16 cellular contexts compared by ENCODE assay signal in the genomic region with DNA sequence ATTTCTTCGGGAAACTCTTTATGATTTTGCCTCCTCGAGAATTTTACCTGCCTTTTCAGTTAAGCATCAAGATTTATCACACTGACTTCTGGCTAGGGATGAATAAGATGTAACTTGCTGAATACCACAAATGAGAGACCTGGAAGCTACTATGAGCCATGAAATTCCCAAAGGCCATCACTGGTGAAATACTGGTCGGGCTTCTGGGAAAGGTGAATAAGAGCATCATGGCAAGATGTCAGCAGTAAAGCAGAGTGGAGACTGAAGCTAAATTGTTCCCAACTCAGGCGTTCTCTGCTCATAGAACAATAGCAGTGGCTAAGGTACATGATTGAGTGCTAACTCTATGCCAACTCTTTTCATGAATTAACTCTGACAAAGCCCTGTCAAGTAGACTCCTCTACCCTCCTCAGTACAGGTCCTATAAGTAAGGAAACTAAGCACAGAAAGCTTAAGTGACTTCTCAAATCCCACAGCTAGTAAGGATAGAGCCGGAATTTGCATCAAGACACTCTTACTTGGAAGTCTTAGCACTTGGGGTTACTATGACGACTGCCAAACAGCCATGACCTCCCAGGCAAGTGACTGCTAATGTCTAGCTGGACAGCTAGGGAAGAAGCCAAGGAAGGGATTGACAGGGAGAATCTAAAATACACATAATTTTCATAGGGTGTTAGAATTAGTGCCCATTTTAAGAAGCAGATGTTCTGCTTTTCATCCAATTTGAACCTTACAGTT. TPM values are rescaled to one million over a fixed set of nuclear protein-coding genes. Genes with fewer than 3 reads are reported as not detected.
DNase-seq lines count a peak whose midpoint lies in the region; ATAC-seq and TF ChIP-seq lines count a peak whose summit lies in the region.
"Had no signal": no experiment of that assay in that cellular context is flagged by ENCODE, and none has a peak within 500 bp of the region (broad histone marks: within the 10 kb centered on the region; RNA-seq: fewer than 3 reads in every experiment).

No MANE protein-coding gene starts in this region.

- TF ChIP-seq CTCF in mucosa of descending colon (IDR thresholded peaks at IDR 0.05), result no peak

- H3K9me3 Mint-ChIP-seq in activated naive CD4-positive, alpha-beta T cell treated with anti-CD3 and anti-CD28 coated beads, Interleukin-2, amount 10 ng/mL, durations not matched to agents 7 days and 5 days, result no peaks in the 10 kb centered on the region
- peaks cover 0 to 12% (median 7%) of the 10 kb centered on the region in 8 donors for H3K9me3 Mint-ChIP-seq in CD4-positive, alpha-beta memory T cell

- H3K27me3 ChIP-seq in Karpas-422 (ENCODE audit: low read length), result peaks cover 3% of the 10 kb centered on the region; the same call in 1 of the 2 replicates
- H3K27me3 ChIP-seq in CD4-positive, alpha-beta memory T cell (ENCODE audit: insufficient read depth, low read length), result no peaks in the 10 kb centered on the region

- H3K9me2 ChIP-seq in Karpas-422 (replicated peaks; ENCODE audit: insufficient read depth, low read length), result no peaks in the 10 kb centered on the region; the same call in 1 of the 2 replicates

- H3K4me1 ChIP-seq in Karpas-422 (ENCODE audit: low read length) (peaks cover 16% of the 10 kb centered on the region), mucosa of descending colon (ENCODE audit: low read depth) (no peaks in the 10 kb centered on the region)
- no peaks in the 10 kb centered on the region for H3K4me1 ChIP-seq in CD4-positive, alpha-beta memory T cell (ENCODE audit: insufficient read depth, low read length)

- no peaks in the 10 kb centered on the region for H4K20me1 ChIP-seq in Karpas-422 (ENCODE audit: insufficient read depth, low read depth, low read length)

- H3K36me3 Mint-ChIP-seq in activated naive CD4-positive, alpha-beta T cell treated with anti-CD3 and anti-CD28 coated beads, Interleukin-2, amount 10 ng/mL, durations not matched to agents 7 days and 5 days, result no peaks in the 10 kb centered on the region
- H3K36me3 Mint-ChIP-seq in CD4-positive, alpha-beta memory T cell, result no peaks in the 10 kb centered on the region
- H3K36me3 Mint-ChIP-seq: IgD-negative memory B cell had no signal

- H3K27ac Mint-ChIP-seq in activated naive CD4-positive, alpha-beta T cell treated with anti-CD3 and anti-CD28 coated beads, Interleukin-2, amount 10 ng/mL, durations not matched to agents 7 days and 5 days, result no peak overlapping the region
- H3K27ac Mint-ChIP-seq in CD4-positive, alpha-beta memory T cell, result no peak overlapping the region
- H3K27ac Mint-ChIP-seq: IgD-negative memory B cell had no signal

- peak overlapping the region; percentile 9 for H3K4me2 ChIP-seq in Karpas-422 (ENCODE audit: low read depth, low read length, poor library complexity, severe bottlenecking)
- H3K4me2 ChIP-seq: PC-9 had no signal

- CTCF ChIA-PET in activated naive CD4-positive, alpha-beta T cell treated with anti-CD3 and anti-CD28 coated beads, Interleukin-2, amount 10 ng/mL, durations not matched to agents 7 days and 5 days (lab: Charles Lee), result no interaction called here
- CTCF ChIA-PET in CD4-positive, alpha-beta memory T cell (lab: Charles Lee; ENCODE audit: partially characterized antibody), result no interaction called here

- DNase-seq in ELF-1 (ENCODE audit: low read depth, low spot score), result peak; percentile 48
- DNase-seq in Karpas-422, result no peak
- no peak for DNase-seq in mucosa of descending colon
- DNase-seq in stimulated activated CD4-positive, alpha-beta T cell treated with anti-CD3 and anti-CD28 coated beads, Interleukin-4, amount 100 ng/mL, for 4 hours, result no peak
- no peak for DNase-seq in activated naive CD4-positive, alpha-beta T cell treated with anti-CD3 and anti-CD28 coated beads, Interleukin-2, amount 10 ng/mL, durations not matched to agents 7 days and 5 days
- no peak for DNase-seq in CD4-positive, alpha-beta memory T cell
- DNase-seq: AML-193, Calu3, HCEC 1CT, MV-4-11, NCI-H1436 treated with DMSO at 0.1 percent for 48 hours, PC-9 had no signal

- H3K27me3 Mint-ChIP-seq in activated naive CD4-positive, alpha-beta T cell treated with anti-CD3 and anti-CD28 coated beads, Interleukin-2, amount 10 ng/mL, durations not matched to agents 7 days and 5 days, result no peaks in the 10 kb centered on the region
- H3K27me3 Mint-ChIP-seq in CD4-positive, alpha-beta memory T cell, result no peaks in the 10 kb centered on the region
- H3K27me3 Mint-ChIP-seq: IgD-negative memory B cell had no signal

- H3K36me3 ChIP-seq in Karpas-422 (ENCODE audit: insufficient read depth, low read length) (no peaks in the 10 kb centered on the region), mucosa of descending colon (ENCODE audit: low read depth) (peaks cover 5% of the 10 kb centered on the region)
- no peaks in the 10 kb centered on the region for H3K36me3 ChIP-seq in CD4-positive, alpha-beta memory T cell (ENCODE audit: insufficient read depth, low read length)

- no peaks in the 10 kb centered on the region for H3K79me2 ChIP-seq in Karpas-422 (ENCODE audit: low read length)

- no peaks in the 10 kb centered on the region for H3K4me1 Mint-ChIP-seq in activated naive CD4-positive, alpha-beta T cell treated with anti-CD3 and anti-CD28 coated beads, Interleukin-2, amount 10 ng/mL, durations not matched to agents 7 days and 5 days
- H3K4me1 Mint-ChIP-seq in CD4-positive, alpha-beta memory T cell, result no peaks in the 10 kb centered on the region
- H3K4me1 Mint-ChIP-seq: IgD-negative memory B cell had no signal

- H3K9ac ChIP-seq in Karpas-422 (ENCODE audit: low read length), result no peak overlapping the region

- H2AFZ ChIP-seq in Karpas-422 (ENCODE audit: low read length), result peak overlapping the region; percentile 86
- H2AFZ ChIP-seq: PC-9 had no signal

- intact Hi-C loops in mucosa of descending colon (cut with DNase I, micrococcal nuclease), result no loop called here
- intact Hi-C loops in CD4-positive, alpha-beta memory T cell (cut with micrococcal nuclease), result no loop called here

- H3K4me3 ChIP-seq in Karpas-422 (ENCODE audit: low read length), result no peak overlapping the region
- no peak overlapping the region for H3K4me3 ChIP-seq in mucosa of descending colon
- H3K4me3 ChIP-seq in CD4-positive, alpha-beta memory T cell (ENCODE audit: low read length in 2 of 2), result no peak overlapping the region
- H3K4me3 ChIP-seq: PC-9, SK-N-MC had no signal

- no peak overlapping the region for H3K27ac ChIP-seq in Karpas-422 (ENCODE audit: low read length)
- no peak overlapping the region for H3K27ac ChIP-seq in CD4-positive, alpha-beta memory T cell (ENCODE audit: low read depth, low read length)
- H3K27ac ChIP-seq: PC-9, SK-N-MC had no signal

- ATAC-seq in esophagus mucosa, result peak; percentile 30
- peak; percentile 18 for ATAC-seq in mucosa of descending colon
- no peak for ATAC-seq in GM18873 (IDR thresholded peaks at IDR 0.05; ENCODE audit: low FRiP score, unreplicated experiment)

- H3K9me3 ChIP-seq in Karpas-422 (ENCODE audit: low read length) (no peaks in the 10 kb centered on the region), mucosa of descending colon (no peaks in the 10 kb centered on the region)
- H3K9me3 ChIP-seq in CD4-positive, alpha-beta memory T cell (ENCODE audit: control insufficient read depth in 1 of 2, low read length in 2 of 2), result no peaks in the 10 kb centered on the region

- H3K4me3 Mint-ChIP-seq in activated naive CD4-positive, alpha-beta T cell treated with anti-CD3 and anti-CD28 coated beads, Interleukin-2, amount 10 ng/mL, durations not matched to agents 7 days and 5 days, result no peak overlapping the region
- H3K4me3 Mint-ChIP-seq in CD4-positive, alpha-beta memory T cell, result no peak overlapping the region
- H3K4me3 Mint-ChIP-seq: IgD-negative memory B cell had no signal

- POLR2A ChIA-PET in CD4-positive, alpha-beta memory T cell (lab: Charles Lee; ENCODE audit: partially characterized antibody), result no interaction called here

RNA-seq across cellular contexts. Expression of gene DSC3, which starts 22.7 kb away (rescaled TPM):
- 0.04 and 0.22 TPM in 2 replicates for total RNA-seq in Karpas-422 (2014; rRNA removed; shearing (Covaris generic); ENCODE audit: low replicate concordance)
- total RNA-seq in esophagus mucosa (319 TPM), mucosa of descending colon (under 1 TPM in 2 of 3 donors, not detected in 1; 0.19 to 0.61 TPM)
- not detected for total RNA-seq in CD4-positive, alpha-beta memory T cell
- not detected for polyA plus RNA-seq in CD4-positive, alpha-beta memory T cell
- total RNA-seq: PC-9 had no signal
- polyA plus RNA-seq: IgD-negative memory B cell had no signal

RNA-seq across cellular contexts. Expression of gene DSC2, which starts 37.0 kb away (rescaled TPM):
- total RNA-seq in Karpas-422 (2014; rRNA removed; shearing (Covaris generic); ENCODE audit: low replicate concordance), result not detected in 2 replicates
- total RNA-seq in esophagus mucosa, result 434 TPM
- 100 to 1,000 TPM in 2 of 3 donors, 10 to 100 TPM in 1; 78.3 to 222 (median 141) TPM for total RNA-seq in mucosa of descending colon
- not detected for total RNA-seq in CD4-positive, alpha-beta memory T cell
- polyA plus RNA-seq in CD4-positive, alpha-beta memory T cell, result not detected
- polyA plus RNA-seq: IgD-negative memory B cell had no signal

Comparison
In these comparisons a context has a peak if more than half of its experiments do, and no peak if none do; other contexts are left out.
1. RNA of gene DSC3, which starts 22.7 kb away (total RNA-seq): 319 TPM in esophagus mucosa (single experiment); 0.04 to 0.22 TPM in Karpas-422, 0.19 to 0.61 TPM in mucosa of descending colon and not detected in CD4-positive, alpha-beta memory T cell; every median in the first group is over 100 times any median in the second.
2. RNA of gene DSC2, which starts 37.0 kb away (total RNA-seq): 434 TPM in esophagus mucosa (single experiment) and 78.3 to 222 TPM in mucosa of descending colon; not detected in CD4-positive, alpha-beta memory T cell and not detected in Karpas-422; every median in the first group is over 10 times any median in the second.